ENCODE assay signal across 10 cellular contexts in the genomic region with DNA sequence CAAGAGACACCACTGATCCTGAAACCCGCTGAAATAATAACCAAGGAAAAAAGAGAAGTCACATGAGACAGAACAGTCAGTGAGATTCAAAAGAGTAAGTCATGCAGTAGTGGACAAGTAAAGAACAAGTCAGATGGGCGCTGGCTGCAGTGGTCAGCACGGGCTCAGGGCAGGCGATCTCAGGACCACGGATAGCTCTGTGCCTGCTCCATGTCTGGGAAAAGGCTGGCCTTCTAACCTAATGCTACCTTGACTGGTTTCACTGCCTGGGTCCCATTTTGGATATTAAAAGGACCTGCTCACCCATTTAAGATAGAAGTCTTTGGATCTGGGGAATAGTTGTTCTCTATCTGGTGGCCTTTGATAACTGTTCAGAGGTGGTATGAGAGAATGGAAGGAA.
DNase-seq lines count a peak whose midpoint lies in the region; ATAC-seq, FAIRE-seq and TF ChIP-seq lines count a peak whose summit lies in the region.
"Had no signal": no experiment of that assay in that cellular context is flagged by ENCODE, and none has a peak within 500 bp of the region (broad histone marks: within the 10 kb centered on the region; RNA-seq: fewer than 3 reads in every experiment).

No MANE protein-coding gene starts in this region.

- no peak for ATAC-seq in GM21825 (IDR thresholded peaks at IDR 0.05; ENCODE audit: unreplicated experiment)
- ATAC-seq in GM18907 (IDR thresholded peaks at IDR 0.05; ENCODE audit: unreplicated experiment): no peak

- DNase-seq in A172 (ENCODE audit: low spot score) (peak; percentile 74), HTR-8/SVneo (ENCODE audit: insufficient read length, low spot score) (peak; percentile 54), astrocyte of the spinal cord (ENCODE audit: low read depth, low spot score) (peak; percentile 49), islet precursor cell (peak; percentile 83)
- DNase-seq in stimulated activated CD4-positive, alpha-beta T cell treated with anti-CD3 and anti-CD28 coated beads, Interleukin-12 subunit alpha, Interleukin-12 subunit beta, amount 100 ng/mL, for 4 hours: no peak
- DNase-seq in stimulated activated CD4-positive, alpha-beta T cell treated with anti-CD3 and anti-CD28 coated beads, Interleukin-2, amount 100 ng/mL, for 48 hours: no peak
- DNase-seq: anterior cingulate cortex had no signal

- H3K4me3 ChIP-seq in astrocyte of the spinal cord (ENCODE audit: low read depth, low read length): no peak overlapping the region
- H3K4me3 ChIP-seq: lung had no signal

- FAIRE-seq in HTR-8/SVneo (lab: Jason Lieb, UNC): no peak

- in situ Hi-C loops in astrocyte of the spinal cord (cut with HindIII; ENCODE audit: low sequenced_read_pairs): no loop called here

- TF ChIP-seq CTCF in astrocyte of the spinal cord (IDR thresholded peaks at IDR 0.05; ENCODE audit: low read depth, low read length): no peak

Comparison
In these comparisons a context has a peak if more than half of its experiments do, and no peak if none do; other contexts are left out.
1. DNase-seq: peak in A172 (single experiment), HTR-8/SVneo (single experiment), astrocyte of the spinal cord (single experiment) and islet precursor cell (single experiment); none in stimulated activated CD4-positive, alpha-beta T cell treated with anti-CD3 and anti-CD28 coated beads, Interleukin-12 subunit alpha, Interleukin-12 subunit beta, amount 100 ng/mL, for 4 hours (single experiment) and stimulated activated CD4-positive, alpha-beta T cell treated with anti-CD3 and anti-CD28 coated beads, Interleukin-2, amount 100 ng/mL, for 48 hours (0 of 2).